13 cellular contexts compared by ENCODE assay signal in the genomic region with DNA sequence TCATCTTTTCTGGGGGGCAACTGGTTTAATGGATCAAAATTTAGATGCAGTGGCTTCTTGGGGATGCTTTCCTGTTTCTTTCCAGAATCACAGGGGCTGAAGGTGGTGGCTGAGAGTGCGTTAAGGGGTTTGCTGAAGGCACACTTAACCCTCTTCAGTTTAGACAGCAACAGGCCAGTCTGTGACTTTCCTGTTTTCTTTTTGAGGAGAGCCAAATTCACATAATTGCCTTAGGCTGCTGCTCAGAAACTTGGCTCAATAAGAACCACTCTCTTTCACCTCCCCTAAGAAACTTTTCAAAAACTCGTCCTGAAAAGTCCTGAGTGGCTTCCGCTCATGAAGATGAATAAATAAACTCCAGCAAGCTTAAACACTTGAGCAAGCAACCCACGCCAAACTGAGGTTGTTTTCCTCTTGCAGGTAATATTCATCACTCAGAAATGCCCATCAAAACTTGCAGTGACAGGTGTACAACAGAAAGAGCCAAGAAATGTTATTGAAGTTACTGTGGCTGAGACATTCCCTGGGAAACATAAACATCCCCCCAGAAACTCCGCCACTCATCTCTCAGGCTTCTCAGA.
DNase-seq lines count a peak whose midpoint lies in the region; ATAC-seq and TF ChIP-seq lines count a peak whose summit lies in the region.
"Had no signal": no experiment of that assay in that cellular context is flagged by ENCODE, and none has a peak within 500 bp of the region (broad histone marks: within the 10 kb centered on the region; RNA-seq: fewer than 3 reads in every experiment).

No MANE protein-coding gene starts in this region.

- intact Hi-C loops in left lung (cut with DNase I), result no loop called here

- no peaks in the 10 kb centered on the region for H3K27me3 Mint-ChIP-seq in stimulated activated naive B cell treated with anti-CD40 and anti-IgM and Interleukin-4, amounts not matched to agents 10 μg/mL and 1 μg/mL and 100 μg/mL, for 72 hours
- no peaks in the 10 kb centered on the region for H3K27me3 Mint-ChIP-seq in T-helper 17 cell
- H3K27me3 Mint-ChIP-seq: B cell; CD4-positive, alpha-beta T cell had no signal

- no peaks in the 10 kb centered on the region for H3K36me3 Mint-ChIP-seq in stimulated activated naive B cell treated with anti-CD40 and anti-IgM and Interleukin-4, amounts not matched to agents 10 μg/mL and 1 μg/mL and 100 μg/mL, for 72 hours
- no peaks in the 10 kb centered on the region for H3K36me3 Mint-ChIP-seq in T-helper 17 cell (ENCODE audit: low read depth)

- H3K36me3 ChIP-seq in left lung, result no peaks in the 10 kb centered on the region

- peaks cover 0 to 1% of the 10 kb centered on the region in 2 donors for H3K9me3 Mint-ChIP-seq in stimulated activated naive B cell treated with anti-CD40 and anti-IgM and Interleukin-4, amounts not matched to agents 10 μg/mL and 1 μg/mL and 100 μg/mL, for 72 hours

- no peak overlapping the region for H3K4me3 ChIP-seq in left lung

- no peaks in the 10 kb centered on the region for H3K4me1 ChIP-seq in left lung

- H3K4me1 Mint-ChIP-seq in stimulated activated naive B cell treated with anti-CD40 and anti-IgM and Interleukin-4, amounts not matched to agents 10 μg/mL and 1 μg/mL and 100 μg/mL, for 72 hours, result no peaks in the 10 kb centered on the region
- no peaks in the 10 kb centered on the region for H3K4me1 Mint-ChIP-seq in T-helper 17 cell
- H3K4me1 Mint-ChIP-seq: B cell had no signal

- no peak overlapping the region for H3K27ac Mint-ChIP-seq in stimulated activated naive B cell treated with anti-CD40 and anti-IgM and Interleukin-4, amounts not matched to agents 10 μg/mL and 1 μg/mL and 100 μg/mL, for 72 hours
- H3K27ac Mint-ChIP-seq in T-helper 17 cell, result no peak overlapping the region
- H3K27ac Mint-ChIP-seq: B cell; CD4-positive, alpha-beta T cell had no signal

- no peak overlapping the region for H3K27ac ChIP-seq in left lung

- DNase-seq in DMS79 (lab: John Stamatoyannopoulos, UW) (peak; percentile 22), ELF-1 (ENCODE audit: low read depth, low spot score) (peak; percentile 3), left lung (no peak), pons (ENCODE audit: low spot score) (peak; percentile 11), SK-N-DZ (ENCODE audit: low spot score) (no peak), T-helper 17 cell (no peak)
- no peak for DNase-seq in stimulated activated naive B cell treated with anti-CD40 and anti-IgM and Interleukin-4, amounts not matched to agents 10 μg/mL and 1 μg/mL and 100 μg/mL, for 72 hours
- DNase-seq: C1 segment of cervical spinal cord; CD4-positive, alpha-beta T cell; DND-41; HCEC 1CT had no signal

- ATAC-seq in left lung (peak; percentile 89), T-helper 17 cell (no peak)
- no peak for ATAC-seq in stimulated activated naive B cell treated with anti-CD40 and anti-IgM and Interleukin-4, amounts not matched to agents 10 μg/mL and 1 μg/mL and 100 μg/mL, for 72 hours (replicated peaks)
- ATAC-seq: HepG2 had no signal

- TF ChIP-seq CTCF in left lung (IDR thresholded peaks at IDR 0.05), result no peak

- H3K4me3 Mint-ChIP-seq in stimulated activated naive B cell treated with anti-CD40 and anti-IgM and Interleukin-4, amounts not matched to agents 10 μg/mL and 1 μg/mL and 100 μg/mL, for 72 hours, result no peak overlapping the region
- H3K4me3 Mint-ChIP-seq in T-helper 17 cell, result no peak overlapping the region
- H3K4me3 Mint-ChIP-seq: B cell; CD4-positive, alpha-beta T cell had no signal

- H3K27me3 ChIP-seq in left lung, result no peaks in the 10 kb centered on the region

- H3K9me3 ChIP-seq in left lung (peaks cover 0 to 3% of the 10 kb centered on the region in 2 donors), T-helper 17 cell (ENCODE audit: control insufficient read depth, low read length, poor library complexity, severe bottlenecking) (no peaks in the 10 kb centered on the region)

Comparison
In these comparisons a context has a peak if more than half of its experiments do, and no peak if none do; other contexts are left out.
1. DNase-seq: peak in DMS79 (single experiment), ELF-1 (single experiment) and pons (single experiment); none in left lung (0 of 2), stimulated activated naive B cell treated with anti-CD40 and anti-IgM and Interleukin-4, amounts not matched to agents 10 μg/mL and 1 μg/mL and 100 μg/mL, for 72 hours (single experiment), SK-N-DZ (single experiment) and T-helper 17 cell (0 of 3).